9 cellular contexts compared by ENCODE assay signal in genomic region chr5:173629628-173630027, GRCh38. TPM values are rescaled to one million over a fixed set of nuclear protein-coding genes. Genes with fewer than 3 reads are reported as not detected.
DNase-seq lines count a peak whose midpoint lies in the region; ATAC-seq and TF ChIP-seq lines count a peak whose summit lies in the region.
"Had no signal": no experiment of that assay in that cellular context is flagged by ENCODE, and none has a peak within 500 bp of the region (broad histone marks: within the 10 kb centered on the region; RNA-seq: fewer than 3 reads in every experiment).

No MANE protein-coding gene starts in this region.

- in situ Hi-C loops in GM13976 (cut with MboI; ENCODE audit: low sequenced_read_pairs, unreplicated experiment): no loop called here

- H3K27ac ChIP-seq in CD8-positive, alpha-beta memory T cell (ENCODE audit: low read depth, low read length): no peak overlapping the region

- no peaks in the 10 kb centered on the region for H3K9me3 Mint-ChIP-seq in CD8-positive, alpha-beta memory T cell

- CTCF ChIA-PET in CD8-positive, alpha-beta memory T cell (lab: Charles Lee): no interaction called here

- no peaks in the 10 kb centered on the region for H3K36me3 Mint-ChIP-seq in CD8-positive, alpha-beta memory T cell

- no peaks in the 10 kb centered on the region for H3K9me3 ChIP-seq in BE2C
- H3K9me3 ChIP-seq in CD8-positive, alpha-beta memory T cell (ENCODE audit: low read length): no peaks in the 10 kb centered on the region

- ATAC-seq in HG02642 (IDR thresholded peaks at IDR 0.05; ENCODE audit: poor library complexity, unreplicated experiment): no peak

- H3K27ac Mint-ChIP-seq in CD8-positive, alpha-beta memory T cell: no peak overlapping the region

- H3K27me3 ChIP-seq in BE2C: no peaks in the 10 kb centered on the region
- H3K27me3 ChIP-seq in CD8-positive, alpha-beta memory T cell (ENCODE audit: insufficient read depth, low read length, poor library complexity, severe bottlenecking): no peaks in the 10 kb centered on the region

- no peaks in the 10 kb centered on the region for H3K36me3 ChIP-seq in BE2C
- H3K36me3 ChIP-seq in CD8-positive, alpha-beta memory T cell (ENCODE audit: insufficient read depth, low read length): no peaks in the 10 kb centered on the region

- H3K4me1 ChIP-seq in BE2C: peaks cover 6% of the 10 kb centered on the region; the same call in 1 of the 2 replicates
- H3K4me1 ChIP-seq in CD8-positive, alpha-beta memory T cell (ENCODE audit: insufficient read depth, low read length): no peaks in the 10 kb centered on the region

- TF ChIP-seq CTCF in BE2C (IDR thresholded peaks at IDR 0.05; ENCODE audit: low read depth, low read length) (peak; percentile 78), GM13976 (IDR thresholded peaks at IDR 0.05; ENCODE audit: borderline replicate concordance, control extremely low read depth, extremely low read depth, insufficient read depth, missing control alignments) (peak; percentile 30)

- POLR2A ChIA-PET in CD8-positive, alpha-beta memory T cell (lab: Charles Lee): no interaction called here

- peaks cover 5 to 26% of the 10 kb centered on the region in 2 donors for H3K27me3 Mint-ChIP-seq in CD8-positive, alpha-beta memory T cell

- peak; percentile 61 for DNase-seq in BE2C
- peak; percentile 67 for DNase-seq in GM13976 (ENCODE audit: low spot score)
- DNase-seq in SK-N-DZ (ENCODE audit: low spot score): peak; percentile 36
- peak; percentile 55 for DNase-seq in islet precursor cell
- DNase-seq in superior temporal gyrus (ENCODE audit: extremely low spot score): no peak
- DNase-seq in Ammon's horn (ENCODE audit: low spot score): no peak
- no peak for DNase-seq in CD8-positive, alpha-beta memory T cell
- DNase-seq: NCI-H345 had no signal

- no peak overlapping the region for H3K4me3 ChIP-seq in BE2C (ENCODE audit: low read depth, low read length)
- no peak overlapping the region for H3K4me3 ChIP-seq in CD8-positive, alpha-beta memory T cell (ENCODE audit: low read length)

- no peak overlapping the region for H3K4me3 Mint-ChIP-seq in CD8-positive, alpha-beta memory T cell

- H3K4me1 Mint-ChIP-seq in CD8-positive, alpha-beta memory T cell: peaks cover 0 to 6% (median 0%) of the 10 kb centered on the region in 3 donors

RNA-seq across cellular contexts. Expression of gene BOD1, which starts 13.2 kb away (rescaled TPM):
- polyA plus RNA-seq in BE2C (2012; ENCODE audit: insufficient read depth, insufficient read length, low read depth): 98.1 TPM
- polyA plus RNA-seq in SK-N-DZ (2014; cell fraction: cytosol; rRNA removed): 169 and 172 TPM in 2 replicates
- 222 and 259 TPM in 2 replicates for polyA plus RNA-seq in SK-N-DZ (2014; cell fraction: nucleus; rRNA removed)
- 10 to 100 TPM; 23.0 to 25.1 TPM for total RNA-seq in CD8-positive, alpha-beta memory T cell
- 17.1 TPM for polyA plus RNA-seq in CD8-positive, alpha-beta memory T cell

Comparison
In these comparisons a context has a peak if more than half of its experiments do, and no peak if none do; other contexts are left out.
1. DNase-seq: peak in BE2C (single experiment), GM13976 (single experiment), SK-N-DZ (single experiment) and islet precursor cell (single experiment); none in superior temporal gyrus (single experiment), Ammon's horn (single experiment) and CD8-positive, alpha-beta memory T cell (0 of 5).